22 cellular contexts compared by ENCODE assay signal in genomic region chr7:156752371-156753297, GRCh38.
A peak's percentile ranks its signal among the peaks of the same experiment; 100 is the strongest.
DNase-seq lines count a peak whose midpoint lies in the region; ATAC-seq and TF ChIP-seq lines count a peak whose summit lies in the region.
"Had no signal": no experiment of that assay in that cellular context is flagged by ENCODE, and none has a peak within 500 bp of the region (broad histone marks: within the 10 kb centered on the region; RNA-seq: fewer than 3 reads in every experiment).

No MANE protein-coding gene starts in this region.

- H2BK120ac ChIP-seq in mesenchymal stem cell (ENCODE audit: low read depth, low read length): peak overlapping the region; percentile 11

- peak overlapping the region; percentile 61 to 90 for H2BK12ac ChIP-seq in mesenchymal stem cell (ENCODE audit: low read length in 2 of 2)

- peak overlapping the region; percentile 24 to 90 for H3K18ac ChIP-seq in mesenchymal stem cell (ENCODE audit: low read depth in 1 of 2, low read length in 2 of 2)

- H3K4me1 ChIP-seq in mesenchymal stem cell (ENCODE audit: control insufficient read depth, insufficient read depth, low read depth, low read length): peaks cover 8% of the 10 kb centered on the region
- H3K4me1 ChIP-seq: colonic mucosa, heart left ventricle had no signal

- peaks cover 0 to 8% of the 10 kb centered on the region in 2 experiments for H3K36me3 ChIP-seq in mesenchymal stem cell (ENCODE audit: control insufficient read depth in 1 of 2, insufficient read depth in 2 of 2, low read depth in 1 of 2, low read length in 2 of 2)
- H3K36me3 ChIP-seq: colonic mucosa had no signal

- no peaks in the 10 kb centered on the region for H3K27me3 ChIP-seq in mesenchymal stem cell (ENCODE audit: control insufficient read depth in 1 of 2, insufficient read depth in 1 of 2, low read length in 2 of 2)
- H3K27me3 ChIP-seq: colonic mucosa, heart left ventricle had no signal

- no peak overlapping the region for H3K4me2 ChIP-seq in mesenchymal stem cell (ENCODE audit: low read length, poor library complexity, severe bottlenecking)

- ATAC-seq in GM18861 (IDR thresholded peaks at IDR 0.05; ENCODE audit: unreplicated experiment) (no peak), GM18498 (IDR thresholded peaks at IDR 0.05; ENCODE audit: unreplicated experiment) (no peak), HG02571 (IDR thresholded peaks at IDR 0.05; ENCODE audit: unreplicated experiment) (no peak)
- no peak for ATAC-seq in stimulated activated naive CD8-positive, alpha-beta T cell treated with anti-CD3 and anti-CD28 coated beads, Interleukin-15, Interleukin-2, amounts not matched to agents 100 U/mL and 50 U/mL, for 24 hours
- ATAC-seq: activated naive CD8-positive, alpha-beta T cell treated with anti-CD3 and anti-CD28 coated beads, Interleukin-2, amount 50 U/mL, for 24 hours; heart left ventricle; natural killer cell; sciatic nerve had no signal

- H3K23ac ChIP-seq in mesenchymal stem cell (ENCODE audit: low read length in 2 of 2): no peak overlapping the region

- H2BK15ac ChIP-seq in mesenchymal stem cell (ENCODE audit: low read depth, poor library complexity, severe bottlenecking): no peak overlapping the region

- H3K79me1 ChIP-seq in mesenchymal stem cell (replicated peaks; ENCODE audit: low read length, poor library complexity, severe bottlenecking): peaks cover 5% of the 10 kb centered on the region

- H2AK5ac ChIP-seq in mesenchymal stem cell (ENCODE audit: low read length, severe bottlenecking): peak overlapping the region; percentile 69

- H4K91ac ChIP-seq in mesenchymal stem cell (ENCODE audit: low read length): no peak overlapping the region

- in situ Hi-C loops in astrocyte of the spinal cord (cut with HindIII; ENCODE audit: low sequenced_read_pairs): no loop called here

- peak overlapping the region; percentile 6 to 52 for H3K4ac ChIP-seq in mesenchymal stem cell (ENCODE audit: low read depth in 1 of 2, low read length in 2 of 2)

- H3K4me3 ChIP-seq in astrocyte of the spinal cord (ENCODE audit: low read depth, low read length) (no peak overlapping the region), mesenchymal stem cell (ENCODE audit: insufficient read depth in 1 of 2, low read depth in 1 of 2, low read length in 2 of 2) (no peak overlapping the region)
- H3K4me3 ChIP-seq: colonic mucosa, heart left ventricle had no signal

- TF ChIP-seq CTCF in AG09319 (IDR thresholded peaks at IDR 0.05; ENCODE audit: low read depth, low read length) (no peak), astrocyte of the spinal cord (IDR thresholded peaks at IDR 0.05; ENCODE audit: low read depth, low read length) (no peak)

- 69% methylated on average over 9 of the region's 9 CpGs for WGBS in mesenchymal stem cell

- peak overlapping the region; percentile 15 for H3K27ac ChIP-seq in mesenchymal stem cell (ENCODE audit: low read length, poor library complexity, severe bottlenecking)
- H3K27ac ChIP-seq: colonic mucosa, heart left ventricle had no signal

- DNase-seq in AG09319 (ENCODE audit: extremely low read depth, low read depth): peak; percentile 1
- peak; percentile 13 to 14 for DNase-seq in Kasumi-1 (lab: John Stamatoyannopoulos, UW)
- DNase-seq in astrocyte of the spinal cord (ENCODE audit: low read depth, low spot score): peak; percentile 73
- peak; percentile 68 for DNase-seq in mesenchymal stem cell
- DNase-seq in stimulated activated naive CD8-positive, alpha-beta T cell treated with anti-CD3 and anti-CD28 coated beads, Interleukin-15, Interleukin-2, amounts not matched to agents 100 U/mL and 50 U/mL, for 24 hours: no peak
- DNase-seq: activated CD4-positive, alpha-beta T cell treated with anti-CD3 and anti-CD28 coated beads, Interleukin-2, amount 10 ng/mL, durations not matched to agents 24 days and 14 days; activated naive CD8-positive, alpha-beta T cell treated with anti-CD3 and anti-CD28 coated beads, Interleukin-2, amount 50 U/mL, for 24 hours; activated T-cell treated with anti-CD3 and anti-CD28 coated beads, Interleukin-2, amount 50 U/mL, for 48 hours; colonic mucosa; erythroblast; heart left ventricle; natural killer cell; NCI-H1092; NCI-H345; SIG-M5; stimulated activated CD4-positive, alpha-beta T cell treated with anti-CD3 and anti-CD28 coated beads, Interleukin-4, amount 100 ng/mL, for 4 hours; T-helper 9 cell; trophoblast cell had no signal

- peak overlapping the region; percentile 61 for H4K8ac ChIP-seq in mesenchymal stem cell (ENCODE audit: low read length)

- H3K9me3 ChIP-seq in mesenchymal stem cell (ENCODE audit: control insufficient read depth, low read length): no peaks in the 10 kb centered on the region
- H3K9me3 ChIP-seq: colonic mucosa, heart left ventricle had no signal

- no peak overlapping the region for H2AFZ ChIP-seq in mesenchymal stem cell (ENCODE audit: low read depth, low read length)

- no peak overlapping the region for H2BK5ac ChIP-seq in mesenchymal stem cell (ENCODE audit: low read depth, low read length, poor library complexity, severe bottlenecking)

- no peak overlapping the region for H3K9ac ChIP-seq in mesenchymal stem cell (ENCODE audit: low read length)

- peak overlapping the region in 1 of 2 experiments; percentile 71 for H3K14ac ChIP-seq in mesenchymal stem cell (ENCODE audit: low read length in 2 of 2)
